Comparison of ENCODE assay signal across 34 cellular contexts in genomic region chr18:22765889-22766288, GRCh38.
A peak's percentile ranks its signal among the peaks of the same experiment; 100 is the strongest.
DNase-seq lines count a peak whose midpoint lies in the region; ATAC-seq and TF ChIP-seq lines count a peak whose summit lies in the region.
"Had no signal": no experiment of that assay in that cellular context is flagged by ENCODE, and none has a peak within 500 bp of the region (broad histone marks: within the 10 kb centered on the region; RNA-seq: fewer than 3 reads in every experiment).

No MANE protein-coding gene starts in this region.

- H3K4me1 ChIP-seq in rectal smooth muscle tissue (ENCODE audit: control insufficient read depth, insufficient read depth, low read length) (peaks cover 2% of the 10 kb centered on the region), osteoblast (ENCODE audit: insufficient read depth, low read length) (no peaks in the 10 kb centered on the region)
- H3K4me1 ChIP-seq: ascending aorta, esophagus squamous epithelium, gastrocnemius medialis, neural progenitor cell, vagina had no signal

- peak; percentile 59 to 85 for ATAC-seq in left cardiac atrium
- no peak for ATAC-seq in GM21390 (IDR thresholded peaks at IDR 0.05; ENCODE audit: unreplicated experiment)
- ATAC-seq: activated CD4-positive, CD25-positive, alpha-beta regulatory T cell treated with anti-CD3 and anti-CD28 coated beads, Interleukin-2, amount 50 U/mL, for 24 hours; activated CD8-positive, alpha-beta memory T cell treated with anti-CD3 and anti-CD28 coated beads, Interleukin-2, amount 10 ng/mL, durations not matched to agents 7 days and 5 days; activated T-cell treated with anti-CD3 and anti-CD28 coated beads, Interleukin-2, amount 50 U/mL, for 4 hours; gastrocnemius medialis; sciatic nerve; stimulated activated naive CD8-positive, alpha-beta T cell treated with anti-CD3 and anti-CD28 coated beads, Interleukin-15, amount 100 ng/mL, for 72 hours had no signal

- H3K9me3 ChIP-seq in osteoblast (ENCODE audit: low read depth, low read length), result no peaks in the 10 kb centered on the region
- H3K9me3 ChIP-seq: esophagus squamous epithelium, gastrocnemius medialis, vagina had no signal

- H3K79me2 ChIP-seq in osteoblast (ENCODE audit: insufficient read depth, low read length), result no peaks in the 10 kb centered on the region
- H3K79me2 ChIP-seq: hepatocyte had no signal

- no peaks in the 10 kb centered on the region for H3K27me3 ChIP-seq in rectal smooth muscle tissue (ENCODE audit: control insufficient read depth, insufficient read depth, low read length)
- H3K27me3 ChIP-seq in osteoblast (ENCODE audit: insufficient read depth, low read length), result no peaks in the 10 kb centered on the region
- H3K27me3 ChIP-seq: ascending aorta, dorsolateral prefrontal cortex, esophagus squamous epithelium, gastrocnemius medialis, hepatocyte, neural progenitor cell, vagina had no signal

- no peaks in the 10 kb centered on the region for H4K20me1 ChIP-seq in osteoblast (ENCODE audit: insufficient read depth, low read length)

- H3K4me2 ChIP-seq in osteoblast (ENCODE audit: insufficient read depth, low read length), result no peak overlapping the region
- H3K4me2 ChIP-seq: hepatocyte, neural progenitor cell had no signal

- H3K9ac ChIP-seq in rectal smooth muscle tissue (ENCODE audit: low read length), result no peak overlapping the region
- H3K9ac ChIP-seq: neural progenitor cell had no signal

- TF ChIP-seq CTCF in astrocyte of the spinal cord (IDR thresholded peaks at IDR 0.05; ENCODE audit: low read depth, low read length), result no peak
- no peak for TF ChIP-seq CTCF in osteoblast (IDR thresholded peaks at IDR 0.05; ENCODE audit: extremely low read depth, low read depth, low read length)

- in situ Hi-C loops in SK-MEL-5 (cut with HindIII; ENCODE audit: low pct_unique_long_range_greater_than_20kb, low sequenced_read_pairs) (no loop called here), astrocyte of the spinal cord (cut with HindIII; ENCODE audit: low sequenced_read_pairs) (no loop called here)

- intact Hi-C loops in left cardiac atrium (cut with DNase I), result no loop called here

- H3K4me3 ChIP-seq in astrocyte of the spinal cord (ENCODE audit: low read depth, low read length) (no peak overlapping the region), rectal smooth muscle tissue (ENCODE audit: low read length) (no peak overlapping the region), osteoblast (ENCODE audit: insufficient read depth, low read length) (no peak overlapping the region)
- H3K4me3 ChIP-seq: ascending aorta, dorsolateral prefrontal cortex, esophagus squamous epithelium, gastrocnemius medialis, hepatocyte, neural progenitor cell, SK-N-MC, vagina had no signal

- H3K27ac ChIP-seq in rectal smooth muscle tissue (ENCODE audit: low read depth, low read length) (peak overlapping the region; percentile 14), osteoblast (ENCODE audit: low read depth, low read length) (no peak overlapping the region)
- H3K27ac ChIP-seq: ascending aorta, dorsolateral prefrontal cortex, esophagus squamous epithelium, gastrocnemius medialis, hepatocyte, neural progenitor cell, SK-N-MC, vagina had no signal

- H2AFZ ChIP-seq in osteoblast (ENCODE audit: low read length), result no peak overlapping the region
- H2AFZ ChIP-seq: hepatocyte, neural progenitor cell had no signal

- DNase-seq in SK-MEL-5 (ENCODE audit: low read depth, low spot score) (peak; percentile 3), astrocyte of the spinal cord (ENCODE audit: low read depth, low spot score) (peak; percentile 10), left cardiac atrium (no peak), middle frontal gyrus (ENCODE audit: extremely low spot score, low spot score) (no peak), osteoblast (ENCODE audit: insufficient read length, low spot score, missing footprints) (no peak)
- DNase-seq: activated CD4-positive, alpha-beta T cell treated with anti-CD3 and anti-CD28 coated beads, Interleukin-2, amount 50 U/mL, for 4 hours; activated CD8-positive, alpha-beta memory T cell treated with anti-CD3 and anti-CD28 coated beads, Interleukin-2, amount 10 ng/mL, durations not matched to agents 7 days and 5 days; activated gamma-delta T cell treated with Interleukin-2 at 50 U/mL for 16 hours; activated naive CD8-positive, alpha-beta T cell treated with anti-CD3 and anti-CD28 coated beads, Interleukin-2, amount 10 ng/mL, durations not matched to agents 7 days and 5 days; activated T-cell treated with anti-CD3 and anti-CD28 coated beads, Interleukin-2, amount 50 U/mL, for 4 hours; CD8-positive, alpha-beta memory T cell; DMS53; dorsolateral prefrontal cortex; esophagus squamous epithelium; gastrocnemius medialis; HCEC 1CT; IMR-90; mesenchymal stem cell; NCI-H1694 treated with DMSO at 0.1 percent for 48 hours; NCI-H446; NCI-H748 treated with DMSO at 0.1 percent for 48 hours; posterior cingulate gyrus; RPMI8226; stimulated activated CD8-positive, alpha-beta memory T cell treated with anti-CD3 and anti-CD28 coated beads, Interleukin-4, amount 100 ng/mL, for 48 hours; stimulated activated naive CD8-positive, alpha-beta T cell treated with anti-CD3 and anti-CD28 coated beads, Interleukin-15, amount 100 ng/mL, for 72 hours had no signal

- H3K36me3 ChIP-seq in rectal smooth muscle tissue (ENCODE audit: control insufficient read depth, insufficient read depth, low read length) (no peaks in the 10 kb centered on the region), osteoblast (ENCODE audit: insufficient read depth, low read length) (no peaks in the 10 kb centered on the region)
- H3K36me3 ChIP-seq: ascending aorta, esophagus squamous epithelium, gastrocnemius medialis, neural progenitor cell, vagina had no signal

Comparison
In these comparisons a context has a peak if more than half of its experiments do, and no peak if none do; other contexts are left out.
1. DNase-seq: peak in SK-MEL-5 (single experiment) and astrocyte of the spinal cord (single experiment); none in left cardiac atrium (single experiment), middle frontal gyrus (single experiment) and osteoblast (single experiment).